Comparison of ENCODE assay signal across 8 cellular contexts in genomic region chr7:73556208-73557107, GRCh38. TPM values are rescaled to one million over a fixed set of nuclear protein-coding genes. Genes with fewer than 3 reads are reported as not detected.
A peak's percentile ranks its signal among the peaks of the same experiment; 100 is the strongest.
DNase-seq lines count a peak whose midpoint lies in the region; ATAC-seq and TF ChIP-seq lines count a peak whose summit lies in the region.

No MANE protein-coding gene starts in this region.

- WGBS in body of pancreas, 2 donors, result 6 to 8% methylated on average over 25 to 27 of the region's 28 CpGs
- 40 to 45% methylated on average over 18 to 19 of the region's 28 CpGs for WGBS in mesodermal cell (ENCODE audit: insufficient coverage in 2 of 2), 2 experiments

- H3K4me1 ChIP-seq in body of pancreas, result peaks cover 27% of the 10 kb centered on the region
- H3K4me1 ChIP-seq in mesodermal cell (ENCODE audit: control insufficient read depth, insufficient read depth, low read length, poor library complexity, severe bottlenecking), result peaks cover 7% of the 10 kb centered on the region

- peak overlapping the region; percentile 38 to 42 for H3K4me3 ChIP-seq in body of pancreas
- H3K4me3 ChIP-seq in mesodermal cell (ENCODE audit: extremely low read depth, insufficient read depth, low read length, poor library complexity, severe bottlenecking), result peak overlapping the region; percentile 67

- H3K27ac Mint-ChIP-seq in stimulated activated naive CD8-positive, alpha-beta T cell treated with anti-CD3 and anti-CD28 coated beads, Interleukin-15, Interleukin-2, amounts not matched to agents 100 ng/mL and 50 ng/mL, for 24 hours, result peak overlapping the region; percentile 86

- peak overlapping the region; percentile 78 to 100 (median 98) for H3K27ac ChIP-seq in body of pancreas
- H3K27ac ChIP-seq in mesodermal cell (ENCODE audit: low read depth, low read length, severe bottlenecking), result peak overlapping the region; percentile 99

- intact Hi-C loops in body of pancreas (cut with DNase I), result no loop called here

- no peaks in the 10 kb centered on the region for H3K9me3 Mint-ChIP-seq in stimulated activated naive CD8-positive, alpha-beta T cell treated with anti-CD3 and anti-CD28 coated beads, Interleukin-15, Interleukin-2, amounts not matched to agents 100 ng/mL and 50 ng/mL, for 24 hours

- H3K36me3 Mint-ChIP-seq in stimulated activated naive CD8-positive, alpha-beta T cell treated with anti-CD3 and anti-CD28 coated beads, Interleukin-15, Interleukin-2, amounts not matched to agents 100 ng/mL and 50 ng/mL, for 24 hours (ENCODE audit: low read depth), result peaks cover 20% of the 10 kb centered on the region

- H3K4me1 Mint-ChIP-seq in stimulated activated naive CD8-positive, alpha-beta T cell treated with anti-CD3 and anti-CD28 coated beads, Interleukin-15, Interleukin-2, amounts not matched to agents 100 ng/mL and 50 ng/mL, for 24 hours (ENCODE audit: low read depth), result peaks cover 47% of the 10 kb centered on the region

- TF ChIP-seq CTCF in body of pancreas (IDR thresholded peaks at IDR 0.05), result peak in 1 of 7 experiments; percentile 5

- no peaks in the 10 kb centered on the region for H3K27me3 ChIP-seq in body of pancreas

- no peaks in the 10 kb centered on the region for H3K27me3 Mint-ChIP-seq in stimulated activated naive CD8-positive, alpha-beta T cell treated with anti-CD3 and anti-CD28 coated beads, Interleukin-15, Interleukin-2, amounts not matched to agents 100 ng/mL and 50 ng/mL, for 24 hours

- peak in 2 of 3 donors; percentile 59 to 65 for TF ChIP-seq POLR2A in body of pancreas (IDR thresholded peaks at IDR 0.05)

- H3K4me3 Mint-ChIP-seq in stimulated activated naive CD8-positive, alpha-beta T cell treated with anti-CD3 and anti-CD28 coated beads, Interleukin-15, Interleukin-2, amounts not matched to agents 100 ng/mL and 50 ng/mL, for 24 hours, result peak overlapping the region; percentile 95

- H3K9me3 ChIP-seq in body of pancreas (no peaks in the 10 kb centered on the region), mesodermal cell (ENCODE audit: control insufficient read depth, low read length) (no peaks in the 10 kb centered on the region)

- peaks cover under 1 to 4% of the 10 kb centered on the region in 2 donors for H3K36me3 ChIP-seq in body of pancreas (replicated peaks in 1 of 2; ENCODE audit: insufficient read depth in 1 of 2, low read depth in 2 of 2)
- H3K36me3 ChIP-seq in mesodermal cell (ENCODE audit: control insufficient read depth, insufficient read depth, low read length), result peaks cover 21% of the 10 kb centered on the region

- ATAC-seq in stimulated activated naive CD8-positive, alpha-beta T cell treated with anti-CD3 and anti-CD28 coated beads, Interleukin-15, Interleukin-2, amounts not matched to agents 100 U/mL and 50 U/mL, for 24 hours, result no peak
- no peak for ATAC-seq in body of pancreas
- ATAC-seq in GM18870 (IDR thresholded peaks at IDR 0.05; ENCODE audit: unreplicated experiment), result no peak
- no peak for ATAC-seq in GM18868 (IDR thresholded peaks at IDR 0.05; ENCODE audit: unreplicated experiment)

- DNase-seq in stimulated activated naive CD8-positive, alpha-beta T cell treated with anti-CD3 and anti-CD28 coated beads, Interleukin-15, Interleukin-2, amounts not matched to agents 100 U/mL and 50 U/mL, for 24 hours, result no peak
- no peak for DNase-seq in body of pancreas
- DNase-seq in A172 (ENCODE audit: low spot score), result no peak
- DNase-seq in HuH-7.5 (ENCODE audit: low spot score), result no peak

RNA-seq across cellular contexts. Expression of gene BCL7B, which starts 1.0 kb away (rescaled TPM):
- 10 to 100 TPM; 44.4 to 90.0 TPM for total RNA-seq in body of pancreas
- 33.3 TPM for polyA plus RNA-seq in mesodermal cell (2013, experiment 1 of 2)
- polyA plus RNA-seq in mesodermal cell (2013, experiment 2 of 2), result 22.8 TPM
- 50.5 and 65.2 TPM in 2 replicates for total RNA-seq in A172 (2014; rRNA removed; shearing (Covaris generic))

RNA-seq across cellular contexts. Expression of gene TBL2, which starts 21.9 kb away (rescaled TPM):
- 10 to 100 TPM; 25.9 to 30.7 TPM for total RNA-seq in body of pancreas
- polyA plus RNA-seq in mesodermal cell (2013, experiment 1 of 2), result 48.8 TPM
- polyA plus RNA-seq in mesodermal cell (2013, experiment 2 of 2), result 47.6 TPM
- total RNA-seq in A172 (2014; rRNA removed; shearing (Covaris generic)), result 53.0 and 70.7 TPM in 2 replicates

RNA-seq across cellular contexts. Expression of gene BAZ1B, which starts 34.4 kb away (rescaled TPM):
- total RNA-seq in body of pancreas, result 10 to 100 TPM; 28.3 to 32.3 TPM
- 46.9 TPM for polyA plus RNA-seq in mesodermal cell (2013, experiment 1 of 2)
- 50.9 TPM for polyA plus RNA-seq in mesodermal cell (2013, experiment 2 of 2)
- total RNA-seq in A172 (2014; rRNA removed; shearing (Covaris generic)), result 123 and 148 TPM in 2 replicates
